Comparison of ENCODE assay signal across 1 cellular context in genomic region chr16:10405386-10405939, GRCh38.
A peak's percentile ranks its signal among the peaks of the same experiment; 100 is the strongest.
TF ChIP-seq lines count a peak whose summit lies in the region.

No MANE protein-coding gene starts in this region.

TF ChIP-seq in K562, 482 proteins besides CTCF, POLR2A, EP300 and RAD21 (continued from another document):
- TF ChIP-seq ZNF57 (CRISPR knock-in tag; IDR thresholded peaks at IDR 0.05), result no peak
- TF ChIP-seq PRDM10 (IDR thresholded peaks at IDR 0.05; ENCODE audit: partially characterized antibody), result peak; percentile 33
- TF ChIP-seq MIER1 (IDR thresholded peaks at IDR 0.05; ENCODE audit: low read depth), result no peak
- no peak for TF ChIP-seq ZKSCAN3 (CRISPR knock-in tag; IDR thresholded peaks at IDR 0.05)
- no peak; the same call in 1 of the 2 replicates for TF ChIP-seq FOXM1 (IDR thresholded peaks at IDR 0.05; ENCODE audit: low read depth)
- no peak for TF ChIP-seq FOXM1 (CRISPR knock-in tag; IDR thresholded peaks at IDR 0.05; ENCODE audit: low read depth)
- no peak for TF ChIP-seq HNRNPK (IDR thresholded peaks at IDR 0.05; ENCODE audit: low read depth, low read length, poor library complexity, severe bottlenecking)
- TF ChIP-seq SMARCC2 (IDR thresholded peaks at IDR 0.05; ENCODE audit: low read depth), result no peak
- TF ChIP-seq SFPQ (IDR thresholded peaks at IDR 0.05; ENCODE audit: low read depth, low read length), result no peak
- TF ChIP-seq ATF7 (IDR thresholded peaks at IDR 0.05), result peak; percentile 15; the same call in 1 of the 2 replicates
- TF ChIP-seq HDGF (IDR thresholded peaks at IDR 0.05), result no peak
- no peak for TF ChIP-seq HDAC8 (tag; IDR thresholded peaks at IDR 0.05)
- TF ChIP-seq DACH1 (IDR thresholded peaks at IDR 0.05; ENCODE audit: partially characterized antibody), result no peak
- no peak for TF ChIP-seq SRSF3 (IDR thresholded peaks at IDR 0.05; ENCODE audit: insufficient read depth, low read length)
- no peak for TF ChIP-seq ZBTB9 (CRISPR knock-in tag; IDR thresholded peaks at IDR 0.05)
- no peak for TF ChIP-seq EWSR1 (IDR thresholded peaks at IDR 0.05; ENCODE audit: borderline replicate concordance, low read depth, partially characterized antibody)
- no peak for TF ChIP-seq ZNF124 (CRISPR knock-in tag; IDR thresholded peaks at IDR 0.05)
- no peak for TF ChIP-seq MCM5 (IDR thresholded peaks at IDR 0.05; ENCODE audit: low read depth)
- no peak for TF ChIP-seq CCAR2 (IDR thresholded peaks at IDR 0.05; ENCODE audit: low read depth, low read length)
- TF ChIP-seq YY1 (IDR thresholded peaks at IDR 0.05; ENCODE audit: borderline replicate concordance in 1 of 3, control insufficient read depth in 1 of 3, extremely low read depth in 1 of 3, insufficient read depth in 3 of 3, insufficient read length in 1 of 3, insufficient replicate concordance in 2 of 3, low read depth in 1 of 3, low read length in 2 of 3), result no peak
- TF ChIP-seq CTBP1 (IDR thresholded peaks at IDR 0.05; ENCODE audit: borderline replicate concordance), result peak; percentile 46; the same call in 1 of the 2 replicates
- TF ChIP-seq BHLHE40 (IDR thresholded peaks at IDR 0.05; ENCODE audit: low read length), result no peak; the same call in 1 of the 2 replicates
- no peak for TF ChIP-seq ZNF512 (tag; IDR thresholded peaks at IDR 0.05)
- no peak for TF ChIP-seq NFATC3 (IDR thresholded peaks at IDR 0.05)
- no peak for TF ChIP-seq BRF2 (IDR thresholded peaks at IDR 0.05; ENCODE audit: borderline replicate concordance, insufficient read depth, insufficient read length)
- peak; percentile 63 for TF ChIP-seq MGA (IDR thresholded peaks at IDR 0.05)
- no peak for TF ChIP-seq ETV6 (IDR thresholded peaks at IDR 0.05; ENCODE audit: borderline replicate concordance in 1 of 2, low read depth in 2 of 2, low read length in 1 of 2)
- no peak for TF ChIP-seq ETV6 (CRISPR knock-in tag; IDR thresholded peaks at IDR 0.05; ENCODE audit: borderline replicate concordance)
